Comparison of ENCODE assay signal across 8 cellular contexts in genomic region chr10:62817120-62817762, GRCh38. TPM values are rescaled to one million over a fixed set of nuclear protein-coding genes. Genes with fewer than 3 reads are reported as not detected.
A peak's percentile ranks its signal among the peaks of the same experiment; 100 is the strongest.
DNase-seq lines count a peak whose midpoint lies in the region; ATAC-seq and TF ChIP-seq lines count a peak whose summit lies in the region.

No MANE protein-coding gene starts in this region.

- no peak for TF ChIP-seq EP300 in transverse colon (IDR thresholded peaks at IDR 0.05; ENCODE audit: low read depth)

- H3K36me3 ChIP-seq in CD4-positive, alpha-beta memory T cell (ENCODE audit: insufficient read depth, low read length) = no peaks in the 10 kb centered on the region
- H3K36me3 ChIP-seq in neural progenitor cell (no peaks in the 10 kb centered on the region), transverse colon (no peaks in the 10 kb centered on the region)

- in situ Hi-C loops in transverse colon (cut with MboI; ENCODE audit: low pct_ligation_motif_present in 1 of 4, low pct_unique_long_range_greater_than_20kb in 1 of 4, low sequenced_read_pairs in 3 of 4) = loop anchor here in 3 of 4 donors (10.0 to 25.0 kb wide), 2 partner anchors 222 to 345 kb away; no protein-coding TSS in a partner anchor

- no peaks in the 10 kb centered on the region for H3K9me3 Mint-ChIP-seq in CD4-positive, alpha-beta memory T cell
- peaks cover 5% of the 10 kb centered on the region for H3K9me3 Mint-ChIP-seq in neural progenitor cell

- no peak overlapping the region for H3K9ac ChIP-seq in neural progenitor cell

- no peak for TF ChIP-seq POLR2A in transverse colon (IDR thresholded peaks at IDR 0.05)

- peak overlapping the region; percentile 69 for H3K27ac ChIP-seq in CD4-positive, alpha-beta memory T cell (ENCODE audit: low read depth, low read length)
- H3K27ac ChIP-seq in neural progenitor cell = no peak overlapping the region
- H3K27ac ChIP-seq in transverse colon = peak overlapping the region; percentile 82 to 94 (median 90)

- CTCF ChIA-PET in CD4-positive, alpha-beta memory T cell (lab: Charles Lee; ENCODE audit: partially characterized antibody) = interaction anchor here (0.6 to 8.3 kb wide), 49 partner anchors 9 to 380 kb away, joined by 3 to 166 read pairs (median 4); partner anchors contain the start of genes ADO and NRBF2

- peak overlapping the region; percentile 90 to 100 (median 98) for H3K4me3 Mint-ChIP-seq in CD4-positive, alpha-beta memory T cell
- H3K4me3 Mint-ChIP-seq in neural progenitor cell = peak overlapping the region; percentile 95

- H4K20me1 ChIP-seq in neural progenitor cell (ENCODE audit: low read depth) = peaks cover 26% of the 10 kb centered on the region

- peak in 1 of 5 donors; percentile 53 for DNase-seq in CD4-positive, alpha-beta memory T cell
- DNase-seq in LNCaP clone FGC (ENCODE audit: low read depth) (no peak), fibroblast of peridontal ligament (ENCODE audit: extremely low read depth) (peak; percentile 5), neural progenitor cell (ENCODE audit: low spot score) (peak; percentile 61), transverse colon (peak; percentile 58), NCI-H2107 treated with DMSO at 0.1 percent for 48 hours (lab: John Stamatoyannopoulos, UW; ENCODE audit: unreplicated experiment) (no peak)
- peak; percentile 75 for DNase-seq in activated T-cell treated with anti-CD3 and anti-CD28 coated beads, Interleukin-2, amount 50 U/mL, for 1 hour

- H3K4me1 Mint-ChIP-seq in CD4-positive, alpha-beta memory T cell = peaks cover 22 to 51% (median 34%) of the 10 kb centered on the region in 4 donors
- peaks cover 29% of the 10 kb centered on the region for H3K4me1 Mint-ChIP-seq in neural progenitor cell

- no peaks in the 10 kb centered on the region for H3K9me3 ChIP-seq in CD4-positive, alpha-beta memory T cell (ENCODE audit: control insufficient read depth in 1 of 2, low read length in 2 of 2)
- H3K9me3 ChIP-seq in neural progenitor cell (ENCODE audit: low read depth) (no peaks in the 10 kb centered on the region), transverse colon (no peaks in the 10 kb centered on the region)

- TF ChIP-seq CTCF in LNCaP clone FGC (IDR thresholded peaks at IDR 0.05; ENCODE audit: control insufficient read depth, extremely low read depth, insufficient read depth) = no peak
- no peak for TF ChIP-seq CTCF in neural progenitor cell (IDR thresholded peaks at IDR 0.05)
- no peak for TF ChIP-seq CTCF in transverse colon (IDR thresholded peaks at IDR 0.05)

- ATAC-seq in GM21515 (IDR thresholded peaks at IDR 0.05; ENCODE audit: unreplicated experiment) = peak; percentile 24

- peaks cover 27 to 34% of the 10 kb centered on the region in 2 donors for H3K27me3 Mint-ChIP-seq in CD4-positive, alpha-beta memory T cell
- H3K27me3 Mint-ChIP-seq in neural progenitor cell (ENCODE audit: insufficient read depth, low read depth) = peaks cover 50% of the 10 kb centered on the region

- 0 to 1% methylated on average over 8 to 48 of the region's 49 CpGs for WGBS in transverse colon (ENCODE audit: low coverage in 1 of 2), 2 donors

- no peak overlapping the region for H2AFZ ChIP-seq in neural progenitor cell (replicated peaks)

- H3K27me3 ChIP-seq in CD4-positive, alpha-beta memory T cell (ENCODE audit: insufficient read depth, low read length) = peaks cover 25% of the 10 kb centered on the region
- H3K27me3 ChIP-seq in neural progenitor cell (peaks cover 95% of the 10 kb centered on the region), transverse colon (peaks cover 56% of the 10 kb centered on the region)

- H3F3A ChIP-seq in neural progenitor cell (ENCODE audit: low read depth) = peaks cover 15% of the 10 kb centered on the region

- H3K4me2 ChIP-seq in neural progenitor cell = peak overlapping the region; percentile 88

- POLR2A ChIA-PET in CD4-positive, alpha-beta memory T cell (lab: Charles Lee; ENCODE audit: partially characterized antibody) = interaction anchor here (0.8 to 6.0 kb wide), 21 partner anchors 12 to 1067 kb away, joined by 3 to 109 read pairs (median 6); partner anchors contain the start of genes ADO and NRBF2

- H3K4me1 ChIP-seq in CD4-positive, alpha-beta memory T cell (ENCODE audit: insufficient read depth, low read length) = peaks cover 36% of the 10 kb centered on the region
- H3K4me1 ChIP-seq in neural progenitor cell (peaks cover 22% of the 10 kb centered on the region), transverse colon (peaks cover 8 to 35% (median 31%) of the 10 kb centered on the region in 4 donors)

- intact Hi-C loops in CD4-positive, alpha-beta memory T cell (cut with micrococcal nuclease) = loop anchor here (1.0 to 10.0 kb wide), 6 partner anchors 136 to 812 kb away; no protein-coding TSS in a partner anchor
- intact Hi-C loops in transverse colon (cut with DNase I; ENCODE audit: low total_unique reads) = loop anchor here (5.0 to 10.0 kb wide), 2 partner anchors 222 to 380 kb away; no protein-coding TSS in a partner anchor

- peaks cover 0 to 10% of the 10 kb centered on the region in 2 donors for H3K36me3 Mint-ChIP-seq in CD4-positive, alpha-beta memory T cell
- peaks cover 6% of the 10 kb centered on the region for H3K36me3 Mint-ChIP-seq in neural progenitor cell

- H3K27ac Mint-ChIP-seq in CD4-positive, alpha-beta memory T cell = peak overlapping the region; percentile 91 to 99 (median 97)
- peak overlapping the region; percentile 74 for H3K27ac Mint-ChIP-seq in neural progenitor cell

- H3K4me3 ChIP-seq in CD4-positive, alpha-beta memory T cell (ENCODE audit: low read length in 2 of 2) = peak overlapping the region; percentile 62 to 66
- peak overlapping the region; percentile 66 for H3K4me3 ChIP-seq in LNCaP clone FGC (ENCODE audit: low read depth, low read length)
- peak overlapping the region; percentile 87 for H3K4me3 ChIP-seq in neural progenitor cell
- peak overlapping the region; percentile 77 to 87 (median 80) for H3K4me3 ChIP-seq in transverse colon

- no peaks in the 10 kb centered on the region for H3K79me2 ChIP-seq in neural progenitor cell (ENCODE audit: low read depth)

RNA-seq across cellular contexts. Expression of gene EGR2, which starts 1.1 kb away (rescaled TPM):
- total RNA-seq in CD4-positive, alpha-beta memory T cell = 1 to 10 TPM; 2.0 to 2.2 TPM
- polyA plus RNA-seq in CD4-positive, alpha-beta memory T cell = under 1 TPM in 1 of 2 donors, not detected in 1; 0.22 TPM
- 5.0 and 6.5 TPM in 2 replicates for total RNA-seq in neural progenitor cell (ENCODE audit: low replicate concordance)
- 1 to 10 TPM in 1 of 4 donors, under 1 TPM in 1, not detected in 2; 0.82 to 1.3 TPM for total RNA-seq in transverse colon

RNA-seq across cellular contexts. Expression of gene ADO, which starts 12.7 kb away (rescaled TPM):
- total RNA-seq in CD4-positive, alpha-beta memory T cell = 10 to 100 TPM; 18.6 to 19.1 TPM
- polyA plus RNA-seq in CD4-positive, alpha-beta memory T cell = 1 to 10 TPM in 1 of 2 donors, under 1 TPM in 1; 1.00 to 4.7 TPM
- 28.1 and 36.2 TPM in 2 replicates for total RNA-seq in neural progenitor cell (ENCODE audit: low replicate concordance)
- total RNA-seq in transverse colon = 10 to 100 TPM in 3 of 4 donors, 1 to 10 TPM in 1; 9.6 to 25.4 (median 15.0) TPM

Comparison
In these comparisons a context has a peak if more than half of its experiments do, and no peak if none do; other contexts are left out.
1. DNase-seq: peak in activated T-cell treated with anti-CD3 and anti-CD28 coated beads, Interleukin-2, amount 50 U/mL, for 1 hour (single experiment), fibroblast of peridontal ligament (single experiment), neural progenitor cell (single experiment) and transverse colon (single experiment); none in LNCaP clone FGC (single experiment) and NCI-H2107 treated with DMSO at 0.1 percent for 48 hours (single experiment).
2. Peak in every context shown above with its lines, with median percentiles within 50 percentile points of each other: H3K4me3 ChIP-seq.